ENCODE assay signal across 8 cellular contexts in genomic region chr9:127214421-127215265, GRCh38. TPM values are rescaled to one million over a fixed set of nuclear protein-coding genes. Genes with fewer than 3 reads are reported as not detected.
DNase-seq lines count a peak whose midpoint lies in the region; ATAC-seq and TF ChIP-seq lines count a peak whose summit lies in the region.

No MANE protein-coding gene starts in this region.

- H3K4me1 ChIP-seq in esophagus muscularis mucosa (peaks cover 0 to 10% (median 2%) of the 10 kb centered on the region in 4 donors), upper lobe of left lung (peaks cover 0 to 4% (median 1%) of the 10 kb centered on the region in 4 donors)

- TF ChIP-seq POLR2A in esophagus muscularis mucosa (IDR thresholded peaks at IDR 0.05; ENCODE audit: low read depth) (no peak), upper lobe of left lung (IDR thresholded peaks at IDR 0.05) (no peak)

- TF ChIP-seq CTCF in C4-2B (conservative IDR thresholded peaks at IDR 0.05): peak; percentile 95
- TF ChIP-seq CTCF in esophagus muscularis mucosa (IDR thresholded peaks at IDR 0.05): peak; percentile 60 to 78 (median 66)
- peak; percentile 54 to 74 (median 69) for TF ChIP-seq CTCF in upper lobe of left lung (IDR thresholded peaks at IDR 0.05)

- H3K9me3 ChIP-seq in esophagus muscularis mucosa (no peaks in the 10 kb centered on the region), upper lobe of left lung (no peaks in the 10 kb centered on the region)

- ATAC-seq in upper lobe of left lung (ENCODE audit: low FRiP score in 2 of 2): peak; percentile 44 to 51
- ATAC-seq in GM18909 (IDR thresholded peaks at IDR 0.05; ENCODE audit: poor library complexity, unreplicated experiment): no peak

- no peak for TF ChIP-seq EP300 in esophagus muscularis mucosa (IDR thresholded peaks at IDR 0.05)
- no peak for TF ChIP-seq EP300 in upper lobe of left lung (IDR thresholded peaks at IDR 0.05)

- H3K36me3 ChIP-seq in esophagus muscularis mucosa: peaks cover 0 to 3% (median 0%) of the 10 kb centered on the region in 4 donors
- no peaks in the 10 kb centered on the region for H3K36me3 ChIP-seq in upper lobe of left lung

- H3K4me3 ChIP-seq in esophagus muscularis mucosa: no peak overlapping the region
- H3K4me3 ChIP-seq in upper lobe of left lung: no peak overlapping the region

- intact Hi-C loops in esophagus muscularis mucosa (cut with DNase I): loop anchor here (5.0 kb wide), 1 partner anchor 133 kb away; no protein-coding TSS in a partner anchor

- H3K27ac ChIP-seq in C4-2B: no peak overlapping the region
- no peak overlapping the region for H3K27ac ChIP-seq in esophagus muscularis mucosa (replicated peaks in 1 of 4)
- no peak overlapping the region for H3K27ac ChIP-seq in upper lobe of left lung

- H3K27me3 ChIP-seq in esophagus muscularis mucosa (no peaks in the 10 kb centered on the region), upper lobe of left lung (no peaks in the 10 kb centered on the region)

- peak; percentile 18 for DNase-seq in HCEC 1CT
- DNase-seq in NCI-H82 (lab: John Stamatoyannopoulos, UW): peak; percentile 88
- peak; percentile 49 for DNase-seq in activated T-cell treated with anti-CD3 and anti-CD28 coated beads for 1 hour (ENCODE audit: low read depth)
- no peak for DNase-seq in esophagus muscularis mucosa (ENCODE audit: extremely low spot score)
- DNase-seq in non-pigmented ciliary epithelial cell (ENCODE audit: low read depth): peak; percentile 13
- peak in 1 of 2 donors; percentile 84 for DNase-seq in upper lobe of left lung

- WGBS in esophagus muscularis mucosa: 39% methylated on average over 5 of the region's 6 CpGs
- WGBS in upper lobe of left lung, 2 donors: 31 to 36% methylated on average over 6 of the region's 6 CpGs

RNA-seq across cellular contexts. Expression of gene GARNL3, which starts 49.9 kb away (rescaled TPM):
- total RNA-seq in esophagus muscularis mucosa (10 to 100 TPM in 3 of 4 donors, 1 to 10 TPM in 1; 8.9 to 17.9 (median 12.2) TPM), upper lobe of left lung (10 to 100 TPM in 2 of 6 donors, 1 to 10 TPM in 4; 3.1 to 37.7 (median 7.0) TPM)
